8 cellular contexts compared by ENCODE assay signal in genomic region chr10:130109796-130110235, GRCh38. TPM values are rescaled to one million over a fixed set of nuclear protein-coding genes. Genes with fewer than 3 reads are reported as not detected.
DNase-seq lines count a peak whose midpoint lies in the region; ATAC-seq, FAIRE-seq and TF ChIP-seq lines count a peak whose summit lies in the region.

No MANE protein-coding gene starts in this region.

- peak overlapping the region; percentile 97 for H2AFZ ChIP-seq in neuronal stem cell (ENCODE audit: low read length)

- H2BK120ac ChIP-seq in neuronal stem cell (ENCODE audit: low read depth, low read length): no peak overlapping the region

- no peaks in the 10 kb centered on the region for H3K27me3 ChIP-seq in RWPE2 (ENCODE audit: insufficient read depth, poor library complexity, severe bottlenecking)
- H3K27me3 ChIP-seq in neuronal stem cell (ENCODE audit: control insufficient read depth in 3 of 3, insufficient read depth in 3 of 3, low read depth in 1 of 3, low read length in 3 of 3): no peaks in the 10 kb centered on the region
- H3K27me3 ChIP-seq in testis: no peaks in the 10 kb centered on the region

- H3K4me3 ChIP-seq in RWPE2 (ENCODE audit: severe bottlenecking): peak overlapping the region; percentile 46
- peak overlapping the region; percentile 78 to 91 for H3K4me3 ChIP-seq in neuronal stem cell (ENCODE audit: low read length in 2 of 2)
- peak overlapping the region; percentile 77 to 82 for H3K4me3 ChIP-seq in testis

- no peak overlapping the region for H4K91ac ChIP-seq in neuronal stem cell (ENCODE audit: low read depth, low read length, poor library complexity)

- peak overlapping the region; percentile 94 for H3K4me2 ChIP-seq in neuronal stem cell (ENCODE audit: insufficient read depth, low read length, poor library complexity, severe bottlenecking)

- peaks cover 41% of the 10 kb centered on the region for H3K4me1 Mint-ChIP-seq in activated naive CD4-positive, alpha-beta T cell treated with anti-CD3 and anti-CD28 coated beads, Interleukin-2, amount 10 ng/mL, durations not matched to agents 7 days and 5 days

- H3K9me3 Mint-ChIP-seq in activated naive CD4-positive, alpha-beta T cell treated with anti-CD3 and anti-CD28 coated beads, Interleukin-2, amount 10 ng/mL, durations not matched to agents 7 days and 5 days: no peaks in the 10 kb centered on the region

- peak overlapping the region; percentile 49 for H3K14ac ChIP-seq in neuronal stem cell (ENCODE audit: low read length)

- ATAC-seq in RWPE2 (ENCODE audit: low read depth) (no peak), GM19467 (IDR thresholded peaks at IDR 0.05; ENCODE audit: unreplicated experiment) (no peak)

- H3K27ac ChIP-seq in RWPE2 (ENCODE audit: poor library complexity, severe bottlenecking) (peak overlapping the region; percentile 64), neuronal stem cell (replicated peaks; ENCODE audit: low read length) (peak overlapping the region; percentile 46), testis (peak overlapping the region; percentile 85 to 90)

- peak overlapping the region; percentile 89 for H3K9ac ChIP-seq in neuronal stem cell (ENCODE audit: low read depth, low read length, poor library complexity)

- intact Hi-C loops in testis (cut with DNase I; ENCODE audit: low total_unique reads): no loop called here

- no peak overlapping the region for H3K4ac ChIP-seq in neuronal stem cell (ENCODE audit: low read length)

- no peak for TF ChIP-seq POLR2A in testis (IDR thresholded peaks at IDR 0.05)

- no CpG with 5 or more reads among the region's 8 CpGs for WGBS in neuronal stem cell (ENCODE audit: extremely low coverage in 2 of 2, insufficient read length in 2 of 2, insufficient replicate concordance in 1 of 2), 2 donors
- 1 to 3% methylated on average over 8 of the region's 8 CpGs for WGBS in testis, 2 donors

- peak overlapping the region; percentile 95 for H3K27ac Mint-ChIP-seq in activated naive CD4-positive, alpha-beta T cell treated with anti-CD3 and anti-CD28 coated beads, Interleukin-2, amount 10 ng/mL, durations not matched to agents 7 days and 5 days

- H3K4me1 ChIP-seq in RWPE2 (ENCODE audit: insufficient read depth, poor library complexity, severe bottlenecking): peaks cover 6% of the 10 kb centered on the region
- H3K4me1 ChIP-seq in neuronal stem cell (ENCODE audit: control insufficient read depth in 2 of 2, insufficient read depth in 1 of 2, low read depth in 1 of 2, low read length in 2 of 2): peaks cover 0 to 5% of the 10 kb centered on the region in 2 donors
- H3K4me1 ChIP-seq in testis: no peaks in the 10 kb centered on the region

- H3K23ac ChIP-seq in neuronal stem cell (ENCODE audit: low read depth, low read length, poor library complexity): no peak overlapping the region

- H3K36me3 ChIP-seq in RWPE2 (ENCODE audit: low read depth) (no peaks in the 10 kb centered on the region), neuronal stem cell (replicated peaks in 1 of 2; ENCODE audit: control insufficient read depth in 2 of 2, insufficient read depth in 2 of 2, low read length in 2 of 2) (no peaks in the 10 kb centered on the region), testis (ENCODE audit: low read depth, missing control alignments) (no peaks in the 10 kb centered on the region)

- H2BK15ac ChIP-seq in neuronal stem cell (ENCODE audit: low read length): no peak overlapping the region

- CTCF ChIA-PET in activated naive CD4-positive, alpha-beta T cell treated with anti-CD3 and anti-CD28 coated beads, Interleukin-2, amount 10 ng/mL, durations not matched to agents 7 days and 5 days (lab: Charles Lee): interaction anchor here (0.6 to 3.6 kb wide), 11 partner anchors 9 to 141 kb away, joined by 3 to 34 read pairs (median 4); partner anchors contain the start of gene GLRX3

- peaks cover 15% of the 10 kb centered on the region for H3K36me3 Mint-ChIP-seq in activated naive CD4-positive, alpha-beta T cell treated with anti-CD3 and anti-CD28 coated beads, Interleukin-2, amount 10 ng/mL, durations not matched to agents 7 days and 5 days

- TF ChIP-seq CTCF in RWPE2 (IDR thresholded peaks at IDR 0.05; ENCODE audit: poor library complexity, severe bottlenecking): peak; percentile 87
- peak; percentile 50 to 90 (median 85) for TF ChIP-seq CTCF in testis (IDR thresholded peaks at IDR 0.05)

- peaks cover 2% of the 10 kb centered on the region for H3K79me1 ChIP-seq in neuronal stem cell (ENCODE audit: low read depth, low read length)

- H3K4me3 Mint-ChIP-seq in activated naive CD4-positive, alpha-beta T cell treated with anti-CD3 and anti-CD28 coated beads, Interleukin-2, amount 10 ng/mL, durations not matched to agents 7 days and 5 days: peak overlapping the region; percentile 83

- FAIRE-seq in frontal cortex (lab: Jason Lieb, UNC): no peak

- no peaks in the 10 kb centered on the region for H3K27me3 Mint-ChIP-seq in activated naive CD4-positive, alpha-beta T cell treated with anti-CD3 and anti-CD28 coated beads, Interleukin-2, amount 10 ng/mL, durations not matched to agents 7 days and 5 days

- no peak overlapping the region for H2AK5ac ChIP-seq in neuronal stem cell (ENCODE audit: low read depth, low read length)

- peak overlapping the region; percentile 95 for H3K18ac ChIP-seq in neuronal stem cell (ENCODE audit: low read length)

- H2BK5ac ChIP-seq in neuronal stem cell (ENCODE audit: low read length): peak overlapping the region; percentile 99

- no peak overlapping the region for H4K8ac ChIP-seq in neuronal stem cell (ENCODE audit: low read depth, low read length)

- no peak overlapping the region for H2BK12ac ChIP-seq in neuronal stem cell (ENCODE audit: low read length)

- H3K9me3 ChIP-seq in RWPE2 (ENCODE audit: severe bottlenecking): no peaks in the 10 kb centered on the region
- H3K9me3 ChIP-seq in neuronal stem cell (replicated peaks in 1 of 2; ENCODE audit: control insufficient read depth in 2 of 2, insufficient read depth in 1 of 2, low read depth in 1 of 2, low read length in 2 of 2): peaks cover 0 to 3% of the 10 kb centered on the region in 2 donors
- H3K9me3 ChIP-seq in testis: no peaks in the 10 kb centered on the region

- peak; percentile 84 for DNase-seq in EL
- DNase-seq in LHCN-M2 (ENCODE audit: low read depth): peak; percentile 84
- DNase-seq in RWPE2 (ENCODE audit: low spot score): no peak
- peak; percentile 79 for DNase-seq in activated naive CD4-positive, alpha-beta T cell treated with anti-CD3 and anti-CD28 coated beads, Interleukin-2, amount 10 ng/mL, durations not matched to agents 7 days and 5 days
- DNase-seq in frontal cortex (ENCODE audit: low spot score in 2 of 2): peak; percentile 62 to 68
- DNase-seq in neuronal stem cell (ENCODE audit: low spot score): peak; percentile 88
- peak; percentile 88 for DNase-seq in testis

RNA-seq across cellular contexts. Expression of gene C10orf143, which starts 0.8 kb away (rescaled TPM):
- total RNA-seq in LHCN-M2 (2014; rRNA removed) (0.96 and 0.98 TPM in 2 replicates), frontal cortex (0.41 TPM), testis (1 to 10 TPM; 3.7 to 7.6 TPM)
- 4.5 TPM for polyA plus RNA-seq in LHCN-M2 (2012)
- 4.9 TPM for polyA plus RNA-seq in neuronal stem cell (2013, experiment 1 of 2)
- polyA plus RNA-seq in neuronal stem cell (2013, experiment 2 of 2): 4.7 TPM
- polyA plus RNA-seq in testis (ENCODE audit: insufficient read depth, low read depth, low replicate concordance): 7.2 TPM

RNA-seq across cellular contexts. Expression of gene GLRX3, which starts 26.4 kb away (rescaled TPM):
- total RNA-seq in LHCN-M2 (2014; rRNA removed): 133 and 163 TPM in 2 replicates
- polyA plus RNA-seq in LHCN-M2 (2012): 104 TPM
- total RNA-seq in frontal cortex: 68.5 TPM
- polyA plus RNA-seq in neuronal stem cell (2013, experiment 1 of 2): 124 TPM
- 125 TPM for polyA plus RNA-seq in neuronal stem cell (2013, experiment 2 of 2)
- 10 to 100 TPM; 60.8 to 63.5 TPM for total RNA-seq in testis
- 141 TPM for polyA plus RNA-seq in testis (ENCODE audit: insufficient read depth, low read depth, low replicate concordance)
